ENCODE assay signal across 8 cellular contexts in the genomic region with DNA sequence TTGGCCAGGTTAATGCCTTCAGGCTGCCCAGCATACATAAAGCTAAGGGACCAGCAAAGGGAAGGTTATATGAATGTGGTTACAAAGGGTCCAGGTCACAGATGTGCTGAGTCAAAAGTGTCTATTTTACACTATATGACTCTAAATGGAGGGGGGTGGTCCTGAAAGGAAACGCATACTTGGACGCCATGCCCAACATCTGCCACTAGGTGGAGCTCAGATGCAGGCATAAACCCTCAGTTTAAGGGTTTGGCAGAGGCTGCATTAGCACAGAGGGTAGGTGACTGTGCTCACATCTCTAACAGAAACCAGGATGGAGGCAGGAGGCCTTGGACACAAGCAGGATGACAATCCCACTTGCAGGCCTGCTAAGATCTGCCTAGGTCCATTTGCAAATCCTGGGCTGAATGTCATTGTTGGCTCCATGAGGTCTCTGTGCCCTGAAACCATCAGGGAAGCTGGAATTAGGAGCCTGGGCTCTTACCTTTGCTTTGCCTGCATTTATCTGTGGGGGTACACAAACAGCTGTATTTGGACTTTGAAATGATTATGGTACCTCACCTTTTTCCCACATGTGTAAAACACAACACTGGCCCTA. TPM values are rescaled to one million over a fixed set of nuclear protein-coding genes. Genes with fewer than 3 reads are reported as not detected.
A peak's percentile ranks its signal among the peaks of the same experiment; 100 is the strongest.
DNase-seq lines count a peak whose midpoint lies in the region; ATAC-seq and TF ChIP-seq lines count a peak whose summit lies in the region.

No MANE protein-coding gene starts in this region.

- no peaks in the 10 kb centered on the region for H3K27me3 ChIP-seq in lung (ENCODE audit: control insufficient read depth, insufficient read depth)

- no peaks in the 10 kb centered on the region for H3K9me3 Mint-ChIP-seq in activated CD4-positive, alpha-beta T cell treated with anti-CD3 and anti-CD28 coated beads, Interleukin-2, amount 10 ng/mL, durations not matched to agents 24 days and 14 days

- H3K27ac Mint-ChIP-seq in activated CD4-positive, alpha-beta T cell treated with anti-CD3 and anti-CD28 coated beads, Interleukin-2, amount 10 ng/mL, durations not matched to agents 24 days and 14 days, result no peak overlapping the region

- H3K4me1 ChIP-seq in lung (ENCODE audit: control insufficient read depth in 2 of 2, insufficient read depth in 2 of 2, low read length in 2 of 2), result no peaks in the 10 kb centered on the region

- H3K27ac ChIP-seq in coronary artery (no peak overlapping the region), lung (ENCODE audit: low read depth in 1 of 2, low read length in 1 of 2) (no peak overlapping the region)

- H3K4me3 Mint-ChIP-seq in activated CD4-positive, alpha-beta T cell treated with anti-CD3 and anti-CD28 coated beads, Interleukin-2, amount 10 ng/mL, durations not matched to agents 24 days and 14 days, result no peak overlapping the region

- H3K9me3 ChIP-seq in lung (ENCODE audit: control insufficient read depth in 2 of 2, insufficient read depth in 1 of 2, low read length in 1 of 2), result no peaks in the 10 kb centered on the region

- no peak overlapping the region for H3K4me3 ChIP-seq in coronary artery
- H3K4me3 ChIP-seq in lung, result no peak overlapping the region

- TF ChIP-seq CTCF in GM12801 (IDR thresholded peaks at IDR 0.05; ENCODE audit: extremely low read depth, insufficient read length) (peak; percentile 85), coronary artery (IDR thresholded peaks at IDR 0.05) (peak; percentile 91), lung (IDR thresholded peaks at IDR 0.05; ENCODE audit: control extremely low read depth, extremely low read depth) (peak; percentile 80)

- intact Hi-C loops in activated CD4-positive, alpha-beta T cell treated with anti-CD3 and anti-CD28 coated beads, Interleukin-2, amount 10 ng/mL, durations not matched to agents 24 days and 14 days (cut with micrococcal nuclease), result loop anchor here (1.0 to 10.0 kb wide), 6 partner anchors 253 to 1864 kb away; no protein-coding TSS in a partner anchor

- H3K36me3 Mint-ChIP-seq in activated CD4-positive, alpha-beta T cell treated with anti-CD3 and anti-CD28 coated beads, Interleukin-2, amount 10 ng/mL, durations not matched to agents 24 days and 14 days (ENCODE audit: low read depth), result no peaks in the 10 kb centered on the region

- H3K27me3 Mint-ChIP-seq in activated CD4-positive, alpha-beta T cell treated with anti-CD3 and anti-CD28 coated beads, Interleukin-2, amount 10 ng/mL, durations not matched to agents 24 days and 14 days, result peaks cover 7% of the 10 kb centered on the region

- ATAC-seq in HG02943 (IDR thresholded peaks at IDR 0.05; ENCODE audit: low read depth, unreplicated experiment) (peak; percentile 58), lung (ENCODE audit: insufficient read depth, low FRiP score) (peak; percentile 80), GM21367 (IDR thresholded peaks at IDR 0.05; ENCODE audit: unreplicated experiment) (no peak)

- no peaks in the 10 kb centered on the region for H3K36me3 ChIP-seq in lung (ENCODE audit: control insufficient read depth in 2 of 2, insufficient read depth in 2 of 2, low read length in 2 of 2)

- peak; percentile 46 for DNase-seq in NCI-H510A treated with DMSO at 0.1 percent for 48 hours (lab: John Stamatoyannopoulos, UW)
- DNase-seq in activated CD4-positive, alpha-beta T cell treated with anti-CD3 and anti-CD28 coated beads, Interleukin-2, amount 10 ng/mL, durations not matched to agents 24 days and 14 days, result peak; percentile 88
- DNase-seq in coronary artery (ENCODE audit: low spot score), result no peak
- peak; percentile 70 for DNase-seq in lung (ENCODE audit: low spot score)
- peak; percentile 6 for DNase-seq in stimulated activated CD8-positive, alpha-beta memory T cell treated with anti-CD3 and anti-CD28 coated beads, Interleukin-12 subunit alpha, Interleukin-12 subunit beta, amount 100 ng/mL, for 4 hours (ENCODE audit: low read depth)

- no peaks in the 10 kb centered on the region for H3K4me1 Mint-ChIP-seq in activated CD4-positive, alpha-beta T cell treated with anti-CD3 and anti-CD28 coated beads, Interleukin-2, amount 10 ng/mL, durations not matched to agents 24 days and 14 days

- whole genome bisulfite sequencing in lung, 2 donors, result 0 to 1% methylated on average over 2 of the region's 2 CpGs

RNA-seq across cellular contexts. Expression of a gene that starts 55.8 kb away (rescaled TPM):
- total RNA-seq in activated CD4-positive, alpha-beta T cell treated with anti-CD3 and anti-CD28 coated beads, Interleukin-2, amount 10 ng/mL, durations not matched to agents 24 days and 14 days, result 18.6 and 19.2 TPM in 2 replicates
- 10 to 100 TPM; 22.6 to 25.4 TPM for total RNA-seq in lung
- 10 to 100 TPM in 1 of 2 donors, 1 to 10 TPM in 1; 7.7 to 14.8 TPM for polyA plus RNA-seq in lung
